1 cellular context compared by ENCODE assay signal in the genomic region with DNA sequence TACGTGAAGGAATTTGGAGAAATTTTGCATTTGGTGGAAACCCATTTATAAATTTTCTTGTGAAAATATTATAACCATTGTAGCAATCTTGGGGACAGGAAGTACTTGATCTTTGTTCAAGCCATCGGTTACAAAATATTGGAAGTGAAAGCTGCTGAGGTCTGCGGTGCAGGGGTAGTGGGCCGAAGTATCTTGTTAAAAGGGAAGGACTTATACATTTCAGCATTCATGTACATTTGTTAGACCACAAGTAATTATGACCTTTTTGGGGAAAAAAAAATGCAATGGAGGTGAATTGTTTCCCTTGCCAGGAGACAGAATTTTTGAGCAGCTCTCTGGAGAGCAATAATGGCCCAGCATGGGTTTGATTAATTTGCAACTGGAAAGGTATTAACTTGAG.
TF ChIP-seq lines count a peak whose summit lies in the region.

No MANE protein-coding gene starts in this region.

TF ChIP-seq in GM23338, 12 proteins besides CTCF, POLR2A, EP300 and RAD21 (continued from another document):
- no peak for TF ChIP-seq ZNF462 (CRISPR knock-in tag; IDR thresholded peaks at IDR 0.05)
TF ChIP-seq in GM23338: peak in this region for 0.
